16 cellular contexts compared by ENCODE assay signal in genomic region chr1:84605157-84605556, GRCh38. TPM values are rescaled to one million over a fixed set of nuclear protein-coding genes. Genes with fewer than 3 reads are reported as not detected.
DNase-seq lines count a peak whose midpoint lies in the region; ATAC-seq, FAIRE-seq and TF ChIP-seq lines count a peak whose summit lies in the region.
"Had no signal": no experiment of that assay in that cellular context is flagged by ENCODE, and none has a peak within 500 bp of the region (broad histone marks: within the 10 kb centered on the region; RNA-seq: fewer than 3 reads in every experiment).

No MANE protein-coding gene starts in this region.

- H3K9me3 Mint-ChIP-seq in osteocyte (ENCODE audit: unreplicated experiment), result no peaks in the 10 kb centered on the region

- RAD21 ChIA-PET in GM12878 (lab: Charles Lee; ENCODE audit: unreplicated experiment), result no interaction called here

- no peak for TF ChIP-seq POLR2A in HepG2 (IDR thresholded peaks at IDR 0.05; ENCODE audit: insufficient read depth in 1 of 2, low read depth in 2 of 2, low read length in 2 of 2)
- no peak for TF ChIP-seq POLR2A in GM12878 (IDR thresholded peaks at IDR 0.05; ENCODE audit: low read depth, low read length)
- TF ChIP-seq POLR2A in uterus (IDR thresholded peaks at IDR 0.05), result no peak

- no peak overlapping the region for H3K4me2 ChIP-seq in HepG2 (ENCODE audit: low read depth, low read length)
- no peak overlapping the region for H3K4me2 ChIP-seq in GM12878 (ENCODE audit: control insufficient read depth, insufficient read depth)

- H2AFZ ChIP-seq in HepG2 (ENCODE audit: low read length) (no peak overlapping the region), GM12878 (ENCODE audit: control insufficient read depth, low read depth, low read length) (no peak overlapping the region)

- DNase-seq in HepG2 (ENCODE audit: low spot score) (no peak), GM12878 (ENCODE audit: low read depth, low spot score) (no peak), osteocyte (ENCODE audit: extremely low spot score, unreplicated experiment) (peak; percentile 46), uterus (no peak), HPDE6-E6E7 (ENCODE audit: extremely low spot score) (no peak), DMS153 treated with DMSO at 0.1 percent for 48 hours (lab: John Stamatoyannopoulos, UW; ENCODE audit: unreplicated experiment) (no peak), GM19240 (ENCODE audit: insufficient read length, low spot score) (no peak)
- DNase-seq: 8988T, Caco-2, NCI-H1436, NCI-H1930, NCI-H2171, Peyer's patch had no signal

- no peaks in the 10 kb centered on the region for H4K20me1 ChIP-seq in HepG2 (ENCODE audit: insufficient read depth, low read length)
- H4K20me1 ChIP-seq in GM12878 (ENCODE audit: control insufficient read depth, insufficient read depth), result no peaks in the 10 kb centered on the region

- no peaks in the 10 kb centered on the region for H3K36me3 Mint-ChIP-seq in osteocyte (ENCODE audit: unreplicated experiment)

- intact Hi-C loops in HepG2 (cut with micrococcal nuclease; ENCODE audit: unreplicated experiment), result loop anchor here (2.0 kb wide), 1 partner anchor 614 kb away; no protein-coding TSS in a partner anchor
- intact Hi-C loops in GM12878 (cut with micrococcal nuclease; ENCODE audit: unreplicated experiment), result no loop called here
- intact Hi-C loops in uterus (cut with DNase I; ENCODE audit: low total_unique reads), result no loop called here

- H3K27me3 ChIP-seq in liver (ENCODE audit: control insufficient read depth in 4 of 4, insufficient read depth in 4 of 4, low read length in 3 of 4) (no peaks in the 10 kb centered on the region), HepG2 (ENCODE audit: control insufficient read depth in 1 of 2, insufficient read depth in 2 of 2, low read length in 2 of 2) (peaks cover 0 to 6% of the 10 kb centered on the region in 2 experiments; a peak in 3 of 5 replicates), GM12878 (replicated peaks in 1 of 2; ENCODE audit: control insufficient read depth in 2 of 2, insufficient read depth in 2 of 2, low read length in 1 of 2) (no peaks in the 10 kb centered on the region), uterus (no peaks in the 10 kb centered on the region)
- H3K27me3 ChIP-seq: Peyer's patch had no signal

- in situ Hi-C loops in HepG2 (cut with HindIII; ENCODE audit: extremely low pct_ligation_motif_present, low pct_unique_long_range_greater_than_20kb), result loop anchor here (25.0 kb wide), 2 partner anchors 468 to 668 kb away; partner anchors contain the start of gene PRKACB
- in situ Hi-C loops in GM12878 (cut with MboI), result no loop called here

- H3K36me3 ChIP-seq in liver (ENCODE audit: control insufficient read depth in 4 of 4, insufficient read depth in 3 of 4, low read depth in 1 of 4, low read length in 3 of 4), result peaks cover 0 to 2% (median 0%) of the 10 kb centered on the region in 4 donors
- H3K36me3 ChIP-seq in HepG2 (replicated peaks in 1 of 2; ENCODE audit: control insufficient read depth in 1 of 2, insufficient read depth in 2 of 2, low read length in 2 of 2), result no peaks in the 10 kb centered on the region
- no peaks in the 10 kb centered on the region for H3K36me3 ChIP-seq in GM12878 (ENCODE audit: control insufficient read depth in 2 of 2, insufficient read depth in 2 of 2, low read length in 1 of 2)
- no peaks in the 10 kb centered on the region for H3K36me3 ChIP-seq in uterus
- H3K36me3 ChIP-seq: Peyer's patch had no signal

- H3K4me1 ChIP-seq in liver (ENCODE audit: control insufficient read depth in 4 of 4, insufficient read depth in 4 of 4, low read length in 3 of 4) (no peaks in the 10 kb centered on the region), HepG2 (ENCODE audit: insufficient read depth, low read length) (peaks cover 17% of the 10 kb centered on the region; the same call in 1 of the 2 replicates), GM12878 (ENCODE audit: control insufficient read depth, insufficient read depth, low read length) (peaks cover 9% of the 10 kb centered on the region; the same call in 1 of the 2 replicates), uterus (no peaks in the 10 kb centered on the region)
- H3K4me1 ChIP-seq: Caco-2, Peyer's patch had no signal

- H3K4me1 Mint-ChIP-seq in osteocyte (ENCODE audit: unreplicated experiment), result peaks cover 18% of the 10 kb centered on the region
- H3K4me1 Mint-ChIP-seq: B cell had no signal

- H3K79me2 ChIP-seq in HepG2 (ENCODE audit: insufficient read depth, low read length) (no peaks in the 10 kb centered on the region), GM12878 (ENCODE audit: control insufficient read depth, insufficient read depth, low read length) (no peaks in the 10 kb centered on the region)

- WGBS in liver, result 89% methylated on average over 1 of the region's 1 CpG
- 0% methylated on average over 1 of the region's 1 CpG for WGBS in HepG2 (ENCODE audit: low lambda C conversion rate)
- WGBS in GM12878 (ENCODE audit: insufficient coverage, insufficient replicate concordance, low lambda C conversion rate, missing lambda C conversion rate), result 0% methylated on average over 1 of the region's 1 CpG

- no peak overlapping the region for H3K27ac Mint-ChIP-seq in osteocyte (ENCODE audit: unreplicated experiment)
- H3K27ac Mint-ChIP-seq: B cell, H9 had no signal

- H3K27ac ChIP-seq in liver (ENCODE audit: low read depth in 1 of 2, low read length in 2 of 2), result no peak overlapping the region
- no peak overlapping the region for H3K27ac ChIP-seq in HepG2 (ENCODE audit: extremely low read length, insufficient read depth, low read length)
- no peak overlapping the region for H3K27ac ChIP-seq in GM12878 (ENCODE audit: control insufficient read depth, insufficient read depth)
- H3K27ac ChIP-seq in uterus, result peak overlapping the region; percentile 79 to 88
- H3K27ac ChIP-seq: Peyer's patch had no signal

- no TSS peak for BruUV-seq in HepG2 (replicated peaks; lab: Mats Ljungman, UMichigan)
- BruUV-seq in GM12878 (replicated peaks; lab: Mats Ljungman, UMichigan), result no TSS peak

- H3K9ac ChIP-seq in liver (ENCODE audit: low read depth in 1 of 2, low read length in 2 of 2), result no peak overlapping the region
- H3K9ac ChIP-seq in HepG2 (ENCODE audit: insufficient read depth, low read depth, low read length), result no peak overlapping the region
- no peak overlapping the region for H3K9ac ChIP-seq in GM12878 (ENCODE audit: control insufficient read depth, insufficient read depth, low read length)

- H3K9me3 ChIP-seq in liver (ENCODE audit: control insufficient read depth in 4 of 4, low read length in 3 of 4) (peaks cover 8 to 29% (median 15%) of the 10 kb centered on the region in 4 donors), HepG2 (ENCODE audit: low read length) (no peaks in the 10 kb centered on the region), GM12878 (replicated peaks; ENCODE audit: control insufficient read depth, insufficient read depth, low read length) (peaks cover 18% of the 10 kb centered on the region), uterus (no peaks in the 10 kb centered on the region)

- TF ChIP-seq CTCF in liver (IDR thresholded peaks at IDR 0.05; ENCODE audit: low read depth, low read length, missing input control) (no peak), HepG2 (CRISPR knock-in tag; IDR thresholded peaks at IDR 0.05) (no peak), GM12878 (IDR thresholded peaks at IDR 0.05 in 2 of 3, conservative IDR thresholded peaks at IDR 0.05 in 1 of 3; ENCODE audit: control insufficient read depth in 2 of 3, extremely low read depth in 1 of 3, insufficient read depth in 1 of 3, low read depth in 3 of 3, low read length in 3 of 3) (no peak), osteocyte (IDR thresholded peaks at IDR 0.05) (no peak), uterus (IDR thresholded peaks at IDR 0.05) (no peak)

- CTCF ChIA-PET in HepG2 (lab: Yijun Ruan, JAX; ENCODE audit: low intra/inter-chr PET ratio, low total read pairs), result interaction anchor here (0.9 to 1.9 kb wide), 5 partner anchors 15 to 673 kb away, joined by 5 to 19 read pairs (median 11); no protein-coding TSS in a partner anchor
- CTCF ChIA-PET in GM12878 (lab: Yijun Ruan, JAX), result interaction anchor here (1.8 to 2.0 kb wide), 2 partner anchors 17 to 148 kb away, joined by 4 to 7 read pairs; no protein-coding TSS in a partner anchor

- no peak for TF ChIP-seq RAD21 in liver (IDR thresholded peaks at IDR 0.05)
- TF ChIP-seq RAD21 in HepG2 (CRISPR knock-in tag; IDR thresholded peaks at IDR 0.05), result no peak
- no peak for TF ChIP-seq RAD21 in GM12878 (IDR thresholded peaks at IDR 0.05; ENCODE audit: insufficient read depth, low read depth, low read length)

- ATAC-seq in HepG2 (no peak), GM12878 (no peak)

- H3K4me3 Mint-ChIP-seq in osteocyte (ENCODE audit: unreplicated experiment), result no peak overlapping the region
- H3K4me3 Mint-ChIP-seq: B cell, H9 had no signal

- POLR2A ChIA-PET in HepG2 (lab: Yijun Ruan, JAX), result no interaction called here
- POLR2A ChIA-PET in GM12878 (lab: Charles Lee), result interaction anchor here (0.5 to 0.6 kb wide), 2 partner anchors 29 to 49 kb away, joined by 3 to 4 read pairs; no protein-coding TSS in a partner anchor

- no peaks in the 10 kb centered on the region for H3K27me3 Mint-ChIP-seq in osteocyte (ENCODE audit: unreplicated experiment)
- H3K27me3 Mint-ChIP-seq: B cell had no signal

- H3K4me3 ChIP-seq in liver (ENCODE audit: low read depth in 1 of 3, low read length in 3 of 3) (peak overlapping the region in 2 of 3 donors; percentile 28 to 33), HepG2 (replicated peaks in 1 of 3; ENCODE audit: insufficient read depth in 1 of 3, low read depth in 2 of 3, low read length in 3 of 3) (no peak overlapping the region), GM12878 (no peak overlapping the region), uterus (no peak overlapping the region)
- H3K4me3 ChIP-seq: Peyer's patch had no signal

- SMC1A ChIA-PET in GM12878 (lab: Charles Lee; ENCODE audit: uncharacterized antibody, unreplicated experiment), result no interaction called here

- FAIRE-seq in HepG2 (lab: Jason Lieb, UNC) (no peak), GM12878 (lab: Jason Lieb, UNC) (no peak)

- no peak for TF ChIP-seq EP300 in HepG2 (IDR thresholded peaks at IDR 0.05; ENCODE audit: low read depth in 2 of 2, low read length in 2 of 2)
- no peak for TF ChIP-seq EP300 in HepG2 (CRISPR knock-in tag; IDR thresholded peaks at IDR 0.05; ENCODE audit: borderline replicate concordance)
- TF ChIP-seq EP300 in GM12878 (IDR thresholded peaks at IDR 0.05; ENCODE audit: borderline replicate concordance in 1 of 2, control insufficient read depth in 1 of 2, low read depth in 2 of 2, low read length in 2 of 2), result no peak

RNA-seq across cellular contexts. Expression of gene CTBS, which starts 30.9 kb away (rescaled TPM):
- total RNA-seq in liver, result 10 to 100 TPM in 1 of 2 donors, 1 to 10 TPM in 1; 8.5 to 16.4 TPM
- 10 to 100 TPM; 23.4 to 26.9 TPM for polyA plus RNA-seq in liver
- total RNA-seq in HepG2 (2016; rRNA removed; fragmentation: Illumina TruSeq; extraction: Trizol), result 4.2 and 4.7 TPM in 2 replicates
- total RNA-seq in HepG2 (2016; cell fraction: cytosol; rRNA removed; fragmentation: Illumina TruSeq; extraction: Trizol; ENCODE audit: low read depth), result 3.1 and 3.7 TPM in 2 replicates
- total RNA-seq in HepG2 (2016; cell fraction: insoluble cytoplasmic fraction; rRNA removed; fragmentation: Illumina TruSeq; extraction: Trizol), result 4.2 and 4.6 TPM in 2 replicates
- total RNA-seq in HepG2 (2016; cell fraction: membrane; rRNA removed; fragmentation: Illumina TruSeq; extraction: Trizol), result 6.8 and 7.1 TPM in 2 replicates
- total RNA-seq in HepG2 (2016; cell fraction: nucleus; rRNA removed; fragmentation: Illumina TruSeq; extraction: Trizol), result 4.9 and 6.3 TPM in 2 replicates
- 9.5 and 12.4 TPM in 2 replicates for polyA plus RNA-seq in HepG2 (2011; rRNA removed)
- polyA plus RNA-seq in HepG2 (2011; cell fraction: cytosol; rRNA removed), result 5.5 and 9.1 TPM in 2 replicates
- polyA plus RNA-seq in HepG2 (2011; cell fraction: nucleus; rRNA removed), result 2.7 and 3.3 TPM in 2 replicates
- polyA plus RNA-seq in HepG2 (2012), result 7.0 and 9.5 TPM in 2 replicates
- 6.5 and 7.1 TPM in 2 replicates for polyA plus RNA-seq in HepG2 (2016; cell fraction: cytosol; fragmentation: Illumina TruSeq; extraction: Trizol; ENCODE audit: low read depth)
- polyA plus RNA-seq in HepG2 (2016; cell fraction: insoluble cytoplasmic fraction; fragmentation: Illumina TruSeq; extraction: Trizol; ENCODE audit: low read depth), result 4.9 and 5.4 TPM in 2 replicates
- polyA plus RNA-seq in HepG2 (2016; cell fraction: membrane; fragmentation: Illumina TruSeq; extraction: Trizol; ENCODE audit: low read depth), result 7.9 and 8.2 TPM in 2 replicates
- 6.4 and 7.2 TPM in 2 replicates for polyA plus RNA-seq in HepG2 (2016; cell fraction: nucleus; fragmentation: Illumina TruSeq; extraction: Trizol; ENCODE audit: insufficient read depth, low read depth)
- 1.2 and 3.8 TPM in 2 replicates for polyA minus RNA-seq in HepG2 (2011; rRNA and poly(A)+ RNA removed; ENCODE audit: low replicate concordance)
- polyA minus RNA-seq in HepG2 (2011; cell fraction: cytosol; rRNA and poly(A)+ RNA removed), result 5.8 and 7.9 TPM in 2 replicates
- 11.7 and 11.8 TPM in 2 replicates for polyA minus RNA-seq in HepG2 (2011; cell fraction: nucleus; rRNA and poly(A)+ RNA removed)
- 20.1 and 22.5 TPM in 2 replicates for total RNA-seq in GM12878 (2013; cell fraction: nucleolus; rRNA removed)
- 9.0 and 10.7 TPM in 2 replicates for total RNA-seq in GM12878 (2014; rRNA removed)
- 8.5 and 9.7 TPM in 2 replicates for total RNA-seq in GM12878 (2014; rRNA removed; fragmentation: Illumina TruSeq; extraction: Trizol)
- 12.9 and 14.7 TPM in 2 replicates for total RNA-seq in GM12878 (2021)
- 5.1 TPM for polyA plus RNA-seq in GM12878 (2011; ENCODE audit: low read depth)
- polyA plus RNA-seq in GM12878 (2011; rRNA removed), result 17.6 and 23.7 TPM in 2 replicates
- polyA plus RNA-seq in GM12878 (2011; cell fraction: cytosol; rRNA removed), result 6.2 and 7.5 TPM in 2 replicates
- 5.8 and 5.9 TPM in 2 replicates for polyA plus RNA-seq in GM12878 (2011; cell fraction: nucleus; rRNA removed)
- 9.2 and 13.6 TPM in 2 replicates for polyA plus RNA-seq in GM12878 (2012)
- 13.1 and 20.4 TPM in 2 replicates for polyA plus RNA-seq in GM12878 (2014; fragmentation: Illumina TruSeq; extraction: Trizol)
- polyA plus RNA-seq in GM12878 (2014; fragmentation: Nextera tagmentation; extraction: Ambion mirVana), result 1 to 10 TPM; 4.3 to 9.7 TPM
- polyA plus RNA-seq in GM12878 (2014; rRNA removed), result 8.5 and 11.7 TPM in 2 replicates
- 10 to 100 TPM; 20.2 to 21.2 TPM for polyA plus RNA-seq in GM12878 (2016; fragmentation: Nextera tagmentation; extraction: Ambion mirVana)
- polyA minus RNA-seq in GM12878 (2011; rRNA and poly(A)+ RNA removed), result 10.6 and 11.6 TPM in 2 replicates
- polyA minus RNA-seq in GM12878 (2011; cell fraction: cytosol; rRNA and poly(A)+ RNA removed), result 2.7 and 4.9 TPM in 2 replicates
- 10.6 and 18.2 TPM in 2 replicates for polyA minus RNA-seq in GM12878 (2011; cell fraction: nucleus; rRNA and poly(A)+ RNA removed)
- total RNA-seq in osteocyte, result 18.3 and 20.2 TPM in 2 replicates
- 10 to 100 TPM in 3 of 4 donors, 1 to 10 TPM in 1; 3.1 to 40.0 (median 17.4) TPM for total RNA-seq in uterus

Comparison
In these comparisons a context has a peak if more than half of its experiments do, and no peak if none do; other contexts are left out.
1. H3K4me3 ChIP-seq: peak in liver (2 of 3); none in HepG2 (0 of 3), GM12878 (single experiment) and uterus (0 of 2).
2. H3K27ac ChIP-seq: peak in uterus (2 of 2); none in liver (0 of 2), HepG2 (single experiment) and GM12878 (single experiment).